In the genomic region with DNA sequence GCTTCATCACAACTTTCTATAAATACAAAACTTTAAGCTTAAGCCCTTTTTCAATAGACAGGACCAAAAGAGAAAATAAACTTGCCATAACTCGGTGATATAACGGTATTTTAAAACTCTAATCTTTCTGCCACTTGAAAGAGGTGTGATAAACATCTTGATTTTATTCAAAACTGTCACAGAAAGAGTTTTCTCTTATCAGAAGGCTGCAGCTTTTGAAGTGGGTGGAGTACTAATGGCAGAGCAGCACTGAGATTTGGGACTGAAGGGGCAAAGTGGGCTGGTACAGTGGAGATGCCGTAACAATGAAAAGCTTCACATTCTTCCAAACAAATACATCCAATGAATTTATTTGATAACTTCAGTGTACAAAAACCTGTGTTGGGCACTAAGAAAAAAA, we compare ENCODE assay signal across 26 cellular contexts.
"Had no signal": no experiment of that assay in that cellular context is flagged by ENCODE, and none has a peak within 500 bp of the region (broad histone marks: within the 10 kb centered on the region; RNA-seq: fewer than 3 reads in every experiment).

No MANE protein-coding gene starts in this region.

- H3K9me3 ChIP-seq: colonic mucosa, esophagus muscularis mucosa, esophagus squamous epithelium, gastrocnemius medialis, gastroesophageal sphincter, heart left ventricle, heart right ventricle had no signal

- ATAC-seq: effector memory CD8-positive, alpha-beta T cell; esophagus mucosa; foreskin keratinocyte; gastrocnemius medialis; gastroesophageal sphincter; heart left ventricle; heart right ventricle had no signal

- H3K27me3 ChIP-seq: colonic mucosa, dorsolateral prefrontal cortex, esophagus muscularis mucosa, gastrocnemius medialis, gastroesophageal sphincter had no signal

- H3K27ac ChIP-seq: colonic mucosa, coronary artery, dorsolateral prefrontal cortex, epithelial cell of prostate, esophagus muscularis mucosa, esophagus squamous epithelium, foreskin keratinocyte, gastrocnemius medialis, gastroesophageal sphincter, heart left ventricle had no signal

- H3K36me3 ChIP-seq: colonic mucosa, esophagus muscularis mucosa, esophagus squamous epithelium, gastrocnemius medialis, gastroesophageal sphincter, heart left ventricle, heart right ventricle had no signal

- H3K4me3 ChIP-seq: colonic mucosa, coronary artery, dorsolateral prefrontal cortex, esophagus muscularis mucosa, esophagus squamous epithelium, gastrocnemius medialis, gastroesophageal sphincter, heart left ventricle, heart right ventricle had no signal

- H3K4me1 ChIP-seq: colonic mucosa, esophagus muscularis mucosa, esophagus squamous epithelium, foreskin keratinocyte, gastrocnemius medialis, gastroesophageal sphincter, heart right ventricle had no signal

- DNase-seq: colonic mucosa; cortex of kidney; dermis blood vessel endothelial cell; dorsolateral prefrontal cortex; effector CD4-positive, alpha-beta T cell; effector CD8-positive, alpha-beta T cell; effector memory CD4-positive, alpha-beta T cell; effector memory CD8-positive, alpha-beta T cell; endodermal cell; esophagus squamous epithelium; foreskin fibroblast; foreskin keratinocyte; foreskin melanocyte; gastrocnemius medialis; glutamatergic neuron; heart left ventricle; heart right ventricle had no signal

- FAIRE-seq: colon, endometrium, endothelial cell of umbilical vein, frontal cortex had no signal
